Comparison of ENCODE assay signal across 8 cellular contexts in the genomic region with DNA sequence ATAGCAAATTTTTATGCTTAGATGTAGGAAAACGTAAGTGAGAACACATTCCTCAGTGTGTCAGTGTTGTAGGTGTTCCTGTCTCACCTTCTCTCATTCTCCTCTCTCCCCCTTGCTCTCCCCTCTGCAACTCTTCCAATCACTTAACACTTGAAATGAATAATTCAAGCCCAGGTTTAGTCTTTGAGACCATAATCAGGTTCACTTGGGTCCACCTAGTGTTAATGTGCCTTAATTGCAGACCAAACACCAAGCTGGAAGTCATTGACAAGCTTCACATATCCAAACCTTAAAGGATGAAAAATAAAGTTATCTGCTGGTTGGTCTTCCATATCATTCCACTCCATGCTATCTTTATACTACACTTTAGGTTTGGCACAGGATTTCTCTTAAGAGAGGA. TPM values are rescaled to one million over a fixed set of nuclear protein-coding genes. Genes with fewer than 3 reads are reported as not detected.
DNase-seq lines count a peak whose midpoint lies in the region; ATAC-seq and TF ChIP-seq lines count a peak whose summit lies in the region.

No MANE protein-coding gene starts in this region.

- TF ChIP-seq CTCF in kidney epithelial cell (IDR thresholded peaks at IDR 0.05; ENCODE audit: insufficient read depth, low read length, poor library complexity, severe bottlenecking), result peak; percentile 37

- H3K36me3 ChIP-seq in kidney epithelial cell (ENCODE audit: control insufficient read depth, insufficient read depth, low read length), result no peaks in the 10 kb centered on the region

- peak; percentile 62 for ATAC-seq in HG02759 (IDR thresholded peaks at IDR 0.05; ENCODE audit: unreplicated experiment)
- no peak for ATAC-seq in activated naive CD4-positive, alpha-beta T cell treated with anti-CD3 and anti-CD28 coated beads, Interleukin-2, amount 50 U/mL, for 72 hours

- DNase-seq in GM03348 (ENCODE audit: low spot score) (peak; percentile 7), SW480 (ENCODE audit: low spot score) (peak; percentile 4), kidney epithelial cell (ENCODE audit: low read depth) (no peak), SHP77 treated with DMSO at 0.1 percent for 48 hours (lab: John Stamatoyannopoulos, UW) (no peak), NCI-H1092 (lab: John Stamatoyannopoulos, UW) (no peak), cortex of kidney (lab: John Stamatoyannopoulos, UW) (no peak)
- no peak for DNase-seq in activated naive CD4-positive, alpha-beta T cell treated with anti-CD3 and anti-CD28 coated beads, Interleukin-2, amount 50 U/mL, for 72 hours (ENCODE audit: low spot score in 2 of 2)

- no peaks in the 10 kb centered on the region for H3K27me3 ChIP-seq in kidney epithelial cell (ENCODE audit: control insufficient read depth, insufficient read depth, low read length)

- H3K27ac Mint-ChIP-seq in activated naive CD4-positive, alpha-beta T cell treated with anti-CD3 and anti-CD28 coated beads, Interleukin-2, amount 50 U/mL, for 72 hours, result no peak overlapping the region

- no peaks in the 10 kb centered on the region for H3K36me3 Mint-ChIP-seq in activated naive CD4-positive, alpha-beta T cell treated with anti-CD3 and anti-CD28 coated beads, Interleukin-2, amount 50 U/mL, for 72 hours

- H3K4me3 ChIP-seq in kidney epithelial cell (ENCODE audit: low read depth, low read length), result no peak overlapping the region

- no peaks in the 10 kb centered on the region for H3K9me3 Mint-ChIP-seq in activated naive CD4-positive, alpha-beta T cell treated with anti-CD3 and anti-CD28 coated beads, Interleukin-2, amount 50 U/mL, for 72 hours

RNA-seq across cellular contexts. Expression of a gene that starts 37.0 kb away (rescaled TPM):
- 24.0 and 40.1 TPM in 2 replicates for total RNA-seq in kidney epithelial cell
- total RNA-seq in activated naive CD4-positive, alpha-beta T cell treated with anti-CD3 and anti-CD28 coated beads, Interleukin-2, amount 50 U/mL, for 72 hours, result 1 to 10 TPM; 2.8 to 4.6 TPM

RNA-seq across cellular contexts. Expression of a gene that starts 37.1 kb away (rescaled TPM):
- 33.3 and 59.1 TPM in 2 replicates for total RNA-seq in kidney epithelial cell
- total RNA-seq in activated naive CD4-positive, alpha-beta T cell treated with anti-CD3 and anti-CD28 coated beads, Interleukin-2, amount 50 U/mL, for 72 hours, result 10 to 100 TPM; 30.0 to 40.5 TPM

Comparison
In these comparisons a context has a peak if more than half of its experiments do, and no peak if none do; other contexts are left out.
1. DNase-seq: peak in GM03348 (single experiment) and SW480 (single experiment); none in kidney epithelial cell (single experiment), SHP77 treated with DMSO at 0.1 percent for 48 hours (single experiment), NCI-H1092 (single experiment), activated naive CD4-positive, alpha-beta T cell treated with anti-CD3 and anti-CD28 coated beads, Interleukin-2, amount 50 U/mL, for 72 hours (0 of 2) and cortex of kidney (single experiment).